30 cellular contexts compared by ENCODE assay signal in the genomic region with DNA sequence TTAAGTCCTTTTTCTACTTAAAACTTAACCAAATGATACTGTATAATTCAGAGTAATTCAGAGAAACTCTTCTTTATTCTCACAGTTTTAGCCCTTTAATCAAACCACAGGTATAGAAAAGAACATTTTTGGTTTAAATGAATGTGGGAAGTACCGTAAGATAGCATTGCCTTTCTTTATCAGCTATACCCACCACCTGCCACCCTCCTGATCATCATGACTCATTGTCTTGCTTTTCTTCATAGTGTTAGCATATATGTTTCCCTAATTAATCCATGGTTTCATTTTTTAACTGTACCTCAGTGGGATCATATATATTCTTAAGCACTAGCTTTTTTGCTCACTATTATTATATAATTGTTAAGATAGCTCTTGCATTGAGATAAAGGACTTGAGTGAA. TPM values are rescaled to one million over a fixed set of nuclear protein-coding genes. Genes with fewer than 3 reads are reported as not detected.
"Had no signal": no experiment of that assay in that cellular context is flagged by ENCODE, and none has a peak within 500 bp of the region (broad histone marks: within the 10 kb centered on the region; RNA-seq: fewer than 3 reads in every experiment).

No MANE protein-coding gene starts in this region.

- H3K36me3 ChIP-seq: thyroid gland had no signal

- H3K9ac ChIP-seq: neural progenitor cell, parathyroid adenoma had no signal

- H3K27ac Mint-ChIP-seq: immature natural killer cell; mesothelial cell of epicardium; natural killer cell; nephron progenitor cell; neural progenitor cell; stimulated activated naive CD8-positive, alpha-beta T cell treated with anti-CD3 and anti-CD28 coated beads, Interleukin-15, Interleukin-2, amounts not matched to agents 100 ng/mL and 50 ng/mL, for 24 hours had no signal

- DNase-seq: hypothalamus; immature natural killer cell; kidney; left ventricle myocardium inferior; mesendoderm; naive B cell; natural killer cell; nephron progenitor cell; occipital lobe; retina; right cardiac atrium; stimulated activated CD4-positive, alpha-beta T cell treated with anti-CD3 and anti-CD28 coated beads, Interleukin-12 subunit alpha, Interleukin-12 subunit beta, amount 100 ng/mL, for 4 hours; stimulated activated CD4-positive, alpha-beta T cell treated with anti-CD3 and anti-CD28 coated beads, Interleukin-15, amount 100 ng/mL, for 24 hours; stimulated activated CD4-positive, alpha-beta T cell treated with anti-CD3 and anti-CD28 coated beads, Interleukin-2, amount 100 ng/mL, for 24 hours; stimulated activated CD4-positive, alpha-beta T cell treated with anti-CD3 and anti-CD28 coated beads, Interleukin-4, amount 100 ng/mL, for 1 hour; stimulated activated naive B cell treated with anti-CD40 and anti-IgM and Interleukin-4, amounts not matched to agents 10 μg/mL and 1 μg/mL and 100 μg/mL, for 72 hours; testis; thyroid gland; transverse colon; upper lobe of left lung had no signal

- H3K4me2 ChIP-seq: neural progenitor cell had no signal

- H3K79me2 ChIP-seq: parathyroid adenoma had no signal

- H3K27ac ChIP-seq: left ventricle myocardium inferior, neural progenitor cell, neutrophil, parathyroid adenoma, skin epidermis, testis, thyroid gland, transverse colon, upper lobe of left lung, vagina had no signal

- H3K4me3 Mint-ChIP-seq: immature natural killer cell; mesothelial cell of epicardium; naive B cell; natural killer cell; nephron progenitor cell; neural progenitor cell; stimulated activated naive B cell treated with anti-CD40 and anti-IgM and Interleukin-4, amounts not matched to agents 10 μg/mL and 1 μg/mL and 100 μg/mL, for 72 hours; stimulated activated naive CD8-positive, alpha-beta T cell treated with anti-CD3 and anti-CD28 coated beads, Interleukin-15, Interleukin-2, amounts not matched to agents 100 ng/mL and 50 ng/mL, for 24 hours had no signal

- H3K4me3 ChIP-seq: left ventricle myocardium inferior, lung, neural progenitor cell, skin epidermis, testis, thyroid gland, transverse colon, upper lobe of left lung, vagina had no signal

- H3K4me1 ChIP-seq: neural progenitor cell, parathyroid adenoma, testis, thyroid gland, transverse colon, upper lobe of left lung, vagina had no signal

- H3K9me3 ChIP-seq: left ventricle myocardium inferior, neutrophil, testis, thyroid gland, transverse colon, upper lobe of left lung, vagina had no signal

- ATAC-seq: natural killer cell, right cardiac atrium, sciatic nerve had no signal

- H2AFZ ChIP-seq: neural progenitor cell, parathyroid adenoma had no signal

- H3K27me3 ChIP-seq: neural progenitor cell, neutrophil, testis, thyroid gland, transverse colon, upper lobe of left lung, vagina had no signal

- FAIRE-seq: islet of Langerhans, kidney had no signal

- H3K4me1 Mint-ChIP-seq: mesothelial cell of epicardium, nephron progenitor cell, neural progenitor cell had no signal

- H3K27me3 Mint-ChIP-seq: naive B cell; stimulated activated naive B cell treated with anti-CD40 and anti-IgM and Interleukin-4, amounts not matched to agents 10 μg/mL and 1 μg/mL and 100 μg/mL, for 72 hours; stimulated activated naive CD8-positive, alpha-beta T cell treated with anti-CD3 and anti-CD28 coated beads, Interleukin-15, Interleukin-2, amounts not matched to agents 100 ng/mL and 50 ng/mL, for 24 hours had no signal

RNA-seq across cellular contexts. Expression of a gene that starts 27.5 kb away (rescaled TPM):
- total RNA-seq: natural killer cell had no signal
- polyA plus RNA-seq: immature natural killer cell had no signal
